Comparison of ENCODE assay signal across 8 cellular contexts in genomic region chr5:113487779-113488644, GRCh38. TPM values are rescaled to one million over a fixed set of nuclear protein-coding genes. Genes with fewer than 3 reads are reported as not detected.
A peak's percentile ranks its signal among the peaks of the same experiment; 100 is the strongest.
DNase-seq lines count a peak whose midpoint lies in the region; ATAC-seq, FAIRE-seq and TF ChIP-seq lines count a peak whose summit lies in the region.

Gene MCC, minus strand, starts transcription at chr5:113488453.

- no peak for TF ChIP-seq CTCF in nephron (IDR thresholded peaks at IDR 0.05; ENCODE audit: unreplicated experiment in 3 of 3)
- no peak for TF ChIP-seq CTCF in transverse colon (IDR thresholded peaks at IDR 0.05)

- peaks cover 6% of the 10 kb centered on the region; the same call in 1 of the 2 replicates for H3K4me1 ChIP-seq in HAP-1
- H3K4me1 ChIP-seq in transverse colon = peaks cover 0 to 17% (median 15%) of the 10 kb centered on the region in 4 donors

- H3K27ac Mint-ChIP-seq in activated naive CD4-positive, alpha-beta T cell treated with anti-CD3 and anti-CD28 coated beads, Interleukin-2, amount 10 ng/mL, durations not matched to agents 7 days and 5 days = no peak within 1 kb of the TSS
- H3K27ac Mint-ChIP-seq in nephron = peak within 1 kb of the TSS; percentile 75 to 93 (median 87)

- in situ Hi-C loops in HAP-1 (cut with MboI; ENCODE audit: low sequenced_read_pairs) = no loop called here
- in situ Hi-C loops in transverse colon (cut with MboI; ENCODE audit: low pct_ligation_motif_present in 1 of 4, low pct_unique_long_range_greater_than_20kb in 1 of 4, low sequenced_read_pairs in 3 of 4) = no loop called here

- peaks cover 24% of the 10 kb centered on the region for H3K9me3 Mint-ChIP-seq in activated naive CD4-positive, alpha-beta T cell treated with anti-CD3 and anti-CD28 coated beads, Interleukin-2, amount 10 ng/mL, durations not matched to agents 7 days and 5 days
- H3K9me3 Mint-ChIP-seq in nephron = peaks cover 36% of the 10 kb centered on the region

- no peak for ATAC-seq in GM18867 (IDR thresholded peaks at IDR 0.05; ENCODE audit: unreplicated experiment)

- H3K36me3 ChIP-seq in HAP-1 (replicated peaks) (no peaks in the 10 kb centered on the region), transverse colon (no peaks in the 10 kb centered on the region)

- no peaks in the 10 kb centered on the region for H3K27me3 ChIP-seq in HAP-1 (ENCODE audit: low read depth)
- H3K27me3 ChIP-seq in transverse colon = peaks cover 53% of the 10 kb centered on the region

- peak within 1 kb of the TSS; percentile 67 for H3K4me3 Mint-ChIP-seq in activated naive CD4-positive, alpha-beta T cell treated with anti-CD3 and anti-CD28 coated beads, Interleukin-2, amount 10 ng/mL, durations not matched to agents 7 days and 5 days
- H3K4me3 Mint-ChIP-seq in nephron = peak within 1 kb of the TSS; percentile 91 to 98 (median 91)

- CTCF ChIA-PET in activated naive CD4-positive, alpha-beta T cell treated with anti-CD3 and anti-CD28 coated beads, Interleukin-2, amount 10 ng/mL, durations not matched to agents 7 days and 5 days (lab: Charles Lee) = interaction anchor here (1.0 to 2.0 kb wide), 4 partner anchors 22 to 154 kb away, joined by 3 to 6 read pairs (median 4); no protein-coding TSS in a partner anchor

- H3K27me3 Mint-ChIP-seq in activated naive CD4-positive, alpha-beta T cell treated with anti-CD3 and anti-CD28 coated beads, Interleukin-2, amount 10 ng/mL, durations not matched to agents 7 days and 5 days = peaks cover 78% of the 10 kb centered on the region
- peaks cover 30% of the 10 kb centered on the region for H3K27me3 Mint-ChIP-seq in nephron (ENCODE audit: low read depth)

- peaks cover 8% of the 10 kb centered on the region for H3K9me3 ChIP-seq in HAP-1
- H3K9me3 ChIP-seq in transverse colon = peaks cover 0 to 11% of the 10 kb centered on the region in 2 donors

- peak within 1 kb of the TSS; percentile 55 for H3K4me3 ChIP-seq in HAP-1
- peak within 1 kb of the TSS; percentile 50 to 57 (median 53) for H3K4me3 ChIP-seq in transverse colon

- H3K27ac ChIP-seq in transverse colon = peak within 1 kb of the TSS in 3 of 4 donors; percentile 7 to 32 (median 22)

- TF ChIP-seq POLR2A in transverse colon (IDR thresholded peaks at IDR 0.05) = no peak

- peak in 10 of 14 donors; percentile 3 to 69 (median 40) for DNase-seq in C1 segment of cervical spinal cord (lab: John Stamatoyannopoulos, UW)
- peak; percentile 56 to 89 for DNase-seq in HAP-1 (ENCODE audit: low spot score in 2 of 2)
- DNase-seq in NCI-H69 (lab: John Stamatoyannopoulos, UW) = peak; percentile 94
- peak; percentile 53 for DNase-seq in activated naive CD4-positive, alpha-beta T cell treated with anti-CD3 and anti-CD28 coated beads, Interleukin-2, amount 10 ng/mL, durations not matched to agents 7 days and 5 days
- peak; percentile 57 to 74 for DNase-seq in frontal cortex (ENCODE audit: low spot score in 2 of 2)
- DNase-seq in transverse colon = peak; percentile 69

- peaks cover 26% of the 10 kb centered on the region for H3K4me1 Mint-ChIP-seq in activated naive CD4-positive, alpha-beta T cell treated with anti-CD3 and anti-CD28 coated beads, Interleukin-2, amount 10 ng/mL, durations not matched to agents 7 days and 5 days
- H3K4me1 Mint-ChIP-seq in nephron = peaks cover 6% of the 10 kb centered on the region

- no peak for FAIRE-seq in frontal cortex (lab: Jason Lieb, UNC)

- intact Hi-C loops in transverse colon (cut with DNase I; ENCODE audit: low total_unique reads) = no loop called here

- TF ChIP-seq EP300 in transverse colon (IDR thresholded peaks at IDR 0.05; ENCODE audit: low read depth) = no peak

- H3K36me3 Mint-ChIP-seq in activated naive CD4-positive, alpha-beta T cell treated with anti-CD3 and anti-CD28 coated beads, Interleukin-2, amount 10 ng/mL, durations not matched to agents 7 days and 5 days = peaks cover 12% of the 10 kb centered on the region
- H3K36me3 Mint-ChIP-seq in nephron (ENCODE audit: low read depth) = no peaks in the 10 kb centered on the region

- 2% methylated on average over 74 of the region's 86 CpGs; no CpG with 5 or more reads in 1 of the 2 donors for WGBS in transverse colon (ENCODE audit: low coverage in 1 of 2), 2 donors

RNA-seq across cellular contexts. Expression of gene MCC, which starts in this region (rescaled TPM):
- 10.2 TPM for total RNA-seq in frontal cortex
- 10 to 100 TPM in 2 of 4 donors, 1 to 10 TPM in 2; 2.6 to 28.4 (median 16.4) TPM for total RNA-seq in transverse colon

Comparison
In these comparisons a context has a peak if more than half of its experiments do, and no peak if none do; other contexts are left out.
1. DNase-seq: peak in every context shown above with its lines; median percentile 94 in NCI-H69; 72 in HAP-1; 69 in transverse colon; 66 in frontal cortex; 53 in activated naive CD4-positive, alpha-beta T cell treated with anti-CD3 and anti-CD28 coated beads, Interleukin-2, amount 10 ng/mL, durations not matched to agents 7 days and 5 days; 40 in C1 segment of cervical spinal cord.